Comparison of ENCODE assay signal across 8 cellular contexts in the genomic region with DNA sequence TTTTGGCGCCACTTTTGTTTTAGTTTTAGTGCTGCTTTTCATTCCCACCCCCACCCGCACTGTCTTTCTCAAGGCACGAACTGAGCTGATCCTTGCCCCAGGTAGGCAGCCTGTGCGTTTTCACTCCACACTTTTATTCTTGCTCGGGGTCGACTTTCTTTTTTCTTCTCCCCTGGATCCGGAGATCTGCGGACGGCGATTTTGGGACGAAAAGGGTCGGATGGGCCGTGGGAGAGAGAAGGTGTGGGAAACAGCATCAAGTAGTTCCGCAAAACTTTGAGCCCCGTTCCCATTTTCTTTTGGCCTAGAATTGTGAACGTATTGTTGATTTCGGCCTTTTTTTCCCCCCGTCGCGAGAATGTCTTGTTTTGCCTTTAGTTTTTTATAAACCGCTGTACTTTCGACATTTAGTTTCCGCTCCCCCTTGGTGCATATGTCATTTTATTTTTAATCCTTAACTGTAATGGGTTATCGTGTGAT. TPM values are rescaled to one million over a fixed set of nuclear protein-coding genes. Genes with fewer than 3 reads are reported as not detected.
DNase-seq lines count a peak whose midpoint lies in the region; TF ChIP-seq lines count a peak whose summit lies in the region.

No MANE protein-coding gene starts in this region.

- peak overlapping the region; percentile 99 for H3K27ac ChIP-seq in endodermal cell (ENCODE audit: low read depth, low read length)

- DNase-seq in activated CD4-positive, alpha-beta T cell treated with anti-CD3 and anti-CD28 coated beads, Interleukin-2, amount 10 ng/mL, durations not matched to agents 7 days and 5 days = peak; percentile 13
- no peak for DNase-seq in activated CD4-positive, alpha-beta T cell treated with anti-CD3 and anti-CD28 coated beads for 48 hours
- DNase-seq in RPMI8226 = peak; percentile 62
- DNase-seq in endodermal cell = no peak
- no peak for DNase-seq in mucosa of gallbladder (ENCODE audit: low spot score)
- no peak for DNase-seq in NCI-H1092 (lab: John Stamatoyannopoulos, UW)
- DNase-seq in activated CD8-positive, alpha-beta memory T cell treated with anti-CD3 and anti-CD28 coated beads, Interleukin-2, amount 50 U/mL, for 48 hours = no peak

- H3K9me3 ChIP-seq in endodermal cell (ENCODE audit: control insufficient read depth, low read length) = no peaks in the 10 kb centered on the region
- no peaks in the 10 kb centered on the region for H3K9me3 ChIP-seq in neuron (ENCODE audit: low read length)

- peak overlapping the region; percentile 96 for H3K27ac Mint-ChIP-seq in activated CD4-positive, alpha-beta T cell treated with anti-CD3 and anti-CD28 coated beads, Interleukin-2, amount 10 ng/mL, durations not matched to agents 7 days and 5 days
- H3K27ac Mint-ChIP-seq in endodermal cell = peak overlapping the region; percentile 100

- CTCF ChIA-PET in activated CD4-positive, alpha-beta T cell treated with anti-CD3 and anti-CD28 coated beads, Interleukin-2, amount 10 ng/mL, durations not matched to agents 7 days and 5 days (lab: Charles Lee) = interaction anchor here (0.8 kb wide), 1 partner anchor 344 kb away, joined by 3 read pairs; no protein-coding TSS in a partner anchor

- peak overlapping the region; percentile 95 for H3K4me3 ChIP-seq in endodermal cell (ENCODE audit: low read length)
- peak overlapping the region; percentile 84 for H3K4me3 ChIP-seq in neuron (ENCODE audit: low read length)

- peaks cover 32% of the 10 kb centered on the region for H3K4me1 Mint-ChIP-seq in activated CD4-positive, alpha-beta T cell treated with anti-CD3 and anti-CD28 coated beads, Interleukin-2, amount 10 ng/mL, durations not matched to agents 7 days and 5 days
- H3K4me1 Mint-ChIP-seq in endodermal cell = peaks cover 12% of the 10 kb centered on the region

- H3K4me3 Mint-ChIP-seq in activated CD4-positive, alpha-beta T cell treated with anti-CD3 and anti-CD28 coated beads, Interleukin-2, amount 10 ng/mL, durations not matched to agents 7 days and 5 days = peak overlapping the region; percentile 92
- H3K4me3 Mint-ChIP-seq in endodermal cell = peak overlapping the region; percentile 98

- WGBS in endodermal cell (ENCODE audit: insufficient coverage in 1 of 2, insufficient read length in 1 of 2), 2 experiments = 0% methylated on average over 16 of the region's 24 CpGs; no CpG with 5 or more reads in 1 of the 2 experiments

- no peaks in the 10 kb centered on the region for H3K9me3 Mint-ChIP-seq in activated CD4-positive, alpha-beta T cell treated with anti-CD3 and anti-CD28 coated beads, Interleukin-2, amount 10 ng/mL, durations not matched to agents 7 days and 5 days
- H3K9me3 Mint-ChIP-seq in endodermal cell = peaks cover 16% of the 10 kb centered on the region

- TF ChIP-seq CTCF in endodermal cell (conservative IDR thresholded peaks at IDR 0.05) = no peak

- H3K27me3 ChIP-seq in endodermal cell (ENCODE audit: control insufficient read depth, insufficient read depth, low read length, poor library complexity, severe bottlenecking) (no peaks in the 10 kb centered on the region), neuron (ENCODE audit: insufficient read depth, low read length) (no peaks in the 10 kb centered on the region)

- peaks cover 19% of the 10 kb centered on the region for H3K36me3 Mint-ChIP-seq in activated CD4-positive, alpha-beta T cell treated with anti-CD3 and anti-CD28 coated beads, Interleukin-2, amount 10 ng/mL, durations not matched to agents 7 days and 5 days (ENCODE audit: low read depth)
- H3K36me3 Mint-ChIP-seq in endodermal cell (ENCODE audit: low read depth) = peaks cover 6% of the 10 kb centered on the region

- H3K4me1 ChIP-seq in endodermal cell (ENCODE audit: control insufficient read depth, insufficient read depth, low read length) (no peaks in the 10 kb centered on the region), neuron (ENCODE audit: insufficient read depth, low read length) (peaks cover 11% of the 10 kb centered on the region)

- H3K36me3 ChIP-seq in endodermal cell (ENCODE audit: control insufficient read depth, insufficient read depth, low read length) (no peaks in the 10 kb centered on the region), neuron (ENCODE audit: insufficient read depth, low read length) (no peaks in the 10 kb centered on the region)

- H3K9ac ChIP-seq in endodermal cell (ENCODE audit: extremely low read depth, low read length, poor library complexity, severe bottlenecking) = peak overlapping the region; percentile 99

- no peak overlapping the region for H2AFZ ChIP-seq in neuron (ENCODE audit: low read depth, low read length)

- POLR2A ChIA-PET in activated CD4-positive, alpha-beta T cell treated with anti-CD3 and anti-CD28 coated beads, Interleukin-2, amount 10 ng/mL, durations not matched to agents 7 days and 5 days (lab: Charles Lee) = no interaction called here

- no peaks in the 10 kb centered on the region for H3K27me3 Mint-ChIP-seq in activated CD4-positive, alpha-beta T cell treated with anti-CD3 and anti-CD28 coated beads, Interleukin-2, amount 10 ng/mL, durations not matched to agents 7 days and 5 days
- H3K27me3 Mint-ChIP-seq in endodermal cell (ENCODE audit: insufficient read depth) = peaks cover 2% of the 10 kb centered on the region

RNA-seq across cellular contexts. Expression of a gene that starts 0.5 kb away (rescaled TPM):
- 100 to 1,000 TPM in 1 of 2 experiments, 10 to 100 TPM in 1; 89.5 to 107 TPM for total RNA-seq in activated CD4-positive, alpha-beta T cell treated with anti-CD3 and anti-CD28 coated beads, Interleukin-2, amount 10 ng/mL, durations not matched to agents 7 days and 5 days
- total RNA-seq in endodermal cell = 100 to 1,000 TPM in 1 of 2 donors, 10 to 100 TPM in 1; 73.7 to 130 TPM
- 61.9 TPM for polyA plus RNA-seq in endodermal cell (2013, experiment 1 of 2)
- 59.9 TPM for polyA plus RNA-seq in endodermal cell (2013, experiment 2 of 2)
- 58.0 TPM for total RNA-seq in mucosa of gallbladder

Comparison
In these comparisons a context has a peak if more than half of its experiments do, and no peak if none do; other contexts are left out.
1. DNase-seq: peak in activated CD4-positive, alpha-beta T cell treated with anti-CD3 and anti-CD28 coated beads, Interleukin-2, amount 10 ng/mL, durations not matched to agents 7 days and 5 days (single experiment) and RPMI8226 (single experiment); none in activated CD4-positive, alpha-beta T cell treated with anti-CD3 and anti-CD28 coated beads for 48 hours (single experiment), endodermal cell (single experiment), mucosa of gallbladder (single experiment), NCI-H1092 (single experiment) and activated CD8-positive, alpha-beta memory T cell treated with anti-CD3 and anti-CD28 coated beads, Interleukin-2, amount 50 U/mL, for 48 hours (single experiment).